8 cellular contexts compared by ENCODE assay signal in genomic region chr13:52454459-52454824, GRCh38. TPM values are rescaled to one million over a fixed set of nuclear protein-coding genes. Genes with fewer than 3 reads are reported as not detected.
DNase-seq lines count a peak whose midpoint lies in the region; ATAC-seq, FAIRE-seq and TF ChIP-seq lines count a peak whose summit lies in the region.

No MANE protein-coding gene starts in this region.

- peak overlapping the region; percentile 88 for H3K27ac ChIP-seq in Karpas-422 (ENCODE audit: low read length)
- H3K27ac ChIP-seq in esophagus (ENCODE audit: low read depth in 2 of 2, low read length in 1 of 2), result peak overlapping the region; percentile 96
- peak overlapping the region in 2 of 4 donors; percentile 79 to 87 for H3K27ac ChIP-seq in pancreas

- H3K36me3 Mint-ChIP-seq in T-helper 2 cell treated with Interferon-gamma antibody and Interleukin-4, amounts not matched to agents 5 μg/mL and 100 μg/mL, for 36 hours (ENCODE audit: low read depth), result peaks cover 21% of the 10 kb centered on the region

- ATAC-seq in GM21576 (IDR thresholded peaks at IDR 0.05; ENCODE audit: unreplicated experiment) (peak; percentile 31), pancreas (peak in 2 of 4 donors; percentile 14 to 16)

- peak overlapping the region; percentile 94 for H3K4me3 ChIP-seq in Karpas-422 (ENCODE audit: low read length)
- H3K4me3 ChIP-seq in esophagus (ENCODE audit: low read depth in 1 of 2, low read length in 2 of 2), result peak overlapping the region in 1 of 2 donors; percentile 83
- peak overlapping the region; percentile 56 to 75 (median 73) for H3K4me3 ChIP-seq in pancreas

- no peaks in the 10 kb centered on the region for H3K9me3 ChIP-seq in Karpas-422 (ENCODE audit: low read length)
- no peaks in the 10 kb centered on the region for H3K9me3 ChIP-seq in esophagus (ENCODE audit: control insufficient read depth in 2 of 2, insufficient read depth in 1 of 2, low read depth in 1 of 2, low read length in 1 of 2)
- H3K9me3 ChIP-seq in pancreas, result no peaks in the 10 kb centered on the region

- no peaks in the 10 kb centered on the region for H3K27me3 ChIP-seq in Karpas-422 (ENCODE audit: low read length)
- H3K27me3 ChIP-seq in esophagus (ENCODE audit: control insufficient read depth in 1 of 2, insufficient read depth in 2 of 2, low read length in 2 of 2), result no peaks in the 10 kb centered on the region
- no peaks in the 10 kb centered on the region for H3K27me3 ChIP-seq in pancreas

- peak overlapping the region; percentile 22 for H2AFZ ChIP-seq in Karpas-422 (ENCODE audit: low read length)

- no peaks in the 10 kb centered on the region for H3K27me3 Mint-ChIP-seq in T-helper 2 cell treated with Interferon-gamma antibody and Interleukin-4, amounts not matched to agents 5 μg/mL and 100 μg/mL, for 36 hours (ENCODE audit: low read depth)

- no peaks in the 10 kb centered on the region for H3K9me2 ChIP-seq in Karpas-422 (replicated peaks; ENCODE audit: insufficient read depth, low read length)

- H3K4me3 Mint-ChIP-seq in T-helper 2 cell treated with Interferon-gamma antibody and Interleukin-4, amounts not matched to agents 5 μg/mL and 100 μg/mL, for 36 hours, result peak overlapping the region; percentile 96

- 11 to 12% methylated on average over 8 of the region's 8 CpGs for WGBS in esophagus, 2 donors
- 13 to 16% methylated on average over 8 of the region's 8 CpGs for WGBS in pancreas, 2 donors

- H3K4me2 ChIP-seq in Karpas-422 (ENCODE audit: low read depth, low read length, poor library complexity, severe bottlenecking), result peak overlapping the region; percentile 64

- H3K9me3 Mint-ChIP-seq in T-helper 2 cell treated with Interferon-gamma antibody and Interleukin-4, amounts not matched to agents 5 μg/mL and 100 μg/mL, for 36 hours, result no peaks in the 10 kb centered on the region

- no peak for FAIRE-seq in pancreas (lab: Jason Lieb, UNC)

- intact Hi-C loops in pancreas (cut with DNase I), result no loop called here

- peaks cover 20% of the 10 kb centered on the region; the same call in 1 of the 2 replicates for H3K36me3 ChIP-seq in Karpas-422 (ENCODE audit: insufficient read depth, low read length)
- no peaks in the 10 kb centered on the region for H3K36me3 ChIP-seq in esophagus (ENCODE audit: control insufficient read depth in 2 of 2, insufficient read depth in 2 of 2, low read length in 1 of 2)
- H3K36me3 ChIP-seq in pancreas, result no peaks in the 10 kb centered on the region

- no peak for TF ChIP-seq CTCF in pancreas (IDR thresholded peaks at IDR 0.05)

- DNase-seq in activated T-cell treated with anti-CD3 and anti-CD28 coated beads, Interleukin-2, amount 50 U/mL, for 1 hour, result peak; percentile 29
- DNase-seq in activated T-cell treated with anti-CD3 and anti-CD28 coated beads for 4 hours (no peak), Karpas-422 (peak; percentile 60), pancreas (peak in 1 of 6 donors; percentile 20), AG20443 (ENCODE audit: low spot score) (no peak)
- DNase-seq in T-helper 2 cell treated with Interferon-gamma antibody and Interleukin-4, amounts not matched to agents 5 μg/mL and 100 μg/mL, for 36 hours (ENCODE audit: low spot score), result peak; percentile 20

- peaks cover 37% of the 10 kb centered on the region for H3K4me1 ChIP-seq in Karpas-422 (ENCODE audit: low read length)
- H3K4me1 ChIP-seq in esophagus (ENCODE audit: control insufficient read depth in 2 of 2, insufficient read depth in 2 of 2, low read length in 1 of 2), result no peaks in the 10 kb centered on the region
- peaks cover 0 to 14% (median 0%) of the 10 kb centered on the region in 3 donors for H3K4me1 ChIP-seq in pancreas

- peaks cover 38% of the 10 kb centered on the region for H3K4me1 Mint-ChIP-seq in T-helper 2 cell treated with Interferon-gamma antibody and Interleukin-4, amounts not matched to agents 5 μg/mL and 100 μg/mL, for 36 hours (ENCODE audit: low read depth)

- H3K27ac Mint-ChIP-seq in T-helper 2 cell treated with Interferon-gamma antibody and Interleukin-4, amounts not matched to agents 5 μg/mL and 100 μg/mL, for 36 hours, result peak overlapping the region; percentile 95

- peak overlapping the region; percentile 92 for H3K9ac ChIP-seq in Karpas-422 (ENCODE audit: low read length)

- H3K79me2 ChIP-seq in Karpas-422 (ENCODE audit: low read length), result peaks cover 45% of the 10 kb centered on the region

- H4K20me1 ChIP-seq in Karpas-422 (ENCODE audit: insufficient read depth, low read depth, low read length), result no peaks in the 10 kb centered on the region

RNA-seq across cellular contexts. Expression of gene CKAP2, which starts 0.8 kb away (rescaled TPM):
- total RNA-seq in Karpas-422 (2014; rRNA removed; shearing (Covaris generic); ENCODE audit: low replicate concordance), result 30.7 and 46.2 TPM in 2 replicates
- 1 to 10 TPM; 5.2 to 8.6 TPM for polyA plus RNA-seq in esophagus
- 1 to 10 TPM; 1.3 to 6.2 (median 2.5) TPM for total RNA-seq in pancreas
- polyA plus RNA-seq in pancreas, result 1 to 10 TPM in 1 of 2 donors, under 1 TPM in 1; 0.49 to 1.0 TPM

RNA-seq across cellular contexts. Expression of gene VPS36, which starts 4.0 kb away (rescaled TPM):
- total RNA-seq in Karpas-422 (2014; rRNA removed; shearing (Covaris generic); ENCODE audit: low replicate concordance), result 43.3 and 48.7 TPM in 2 replicates
- polyA plus RNA-seq in esophagus, result 10 to 100 TPM; 21.5 to 23.4 TPM
- 10 to 100 TPM; 14.6 to 23.5 (median 17.2) TPM for total RNA-seq in pancreas
- 10 to 100 TPM; 10.5 to 17.3 TPM for polyA plus RNA-seq in pancreas

RNA-seq across cellular contexts. Expression of gene THSD1, which starts 48.5 kb away (rescaled TPM):
- 1.1 and 1.6 TPM in 2 replicates for total RNA-seq in Karpas-422 (2014; rRNA removed; shearing (Covaris generic); ENCODE audit: low replicate concordance)
- polyA plus RNA-seq in esophagus (1 to 10 TPM; 1.4 to 2.0 TPM), pancreas (1 to 10 TPM in 1 of 2 donors, under 1 TPM in 1; 0.99 to 1.9 TPM)
- 1 to 10 TPM in 3 of 6 donors, under 1 TPM in 3; 0.41 to 1.8 (median 0.91) TPM for total RNA-seq in pancreas

Comparison
In these comparisons a context has a peak if more than half of its experiments do, and no peak if none do; other contexts are left out.
1. DNase-seq: peak in activated T-cell treated with anti-CD3 and anti-CD28 coated beads, Interleukin-2, amount 50 U/mL, for 1 hour (single experiment), Karpas-422 (single experiment) and T-helper 2 cell treated with Interferon-gamma antibody and Interleukin-4, amounts not matched to agents 5 μg/mL and 100 μg/mL, for 36 hours (single experiment); none in activated T-cell treated with anti-CD3 and anti-CD28 coated beads for 4 hours (single experiment) and AG20443 (single experiment).